ENCODE assay signal across 9 cellular contexts in the genomic region with DNA sequence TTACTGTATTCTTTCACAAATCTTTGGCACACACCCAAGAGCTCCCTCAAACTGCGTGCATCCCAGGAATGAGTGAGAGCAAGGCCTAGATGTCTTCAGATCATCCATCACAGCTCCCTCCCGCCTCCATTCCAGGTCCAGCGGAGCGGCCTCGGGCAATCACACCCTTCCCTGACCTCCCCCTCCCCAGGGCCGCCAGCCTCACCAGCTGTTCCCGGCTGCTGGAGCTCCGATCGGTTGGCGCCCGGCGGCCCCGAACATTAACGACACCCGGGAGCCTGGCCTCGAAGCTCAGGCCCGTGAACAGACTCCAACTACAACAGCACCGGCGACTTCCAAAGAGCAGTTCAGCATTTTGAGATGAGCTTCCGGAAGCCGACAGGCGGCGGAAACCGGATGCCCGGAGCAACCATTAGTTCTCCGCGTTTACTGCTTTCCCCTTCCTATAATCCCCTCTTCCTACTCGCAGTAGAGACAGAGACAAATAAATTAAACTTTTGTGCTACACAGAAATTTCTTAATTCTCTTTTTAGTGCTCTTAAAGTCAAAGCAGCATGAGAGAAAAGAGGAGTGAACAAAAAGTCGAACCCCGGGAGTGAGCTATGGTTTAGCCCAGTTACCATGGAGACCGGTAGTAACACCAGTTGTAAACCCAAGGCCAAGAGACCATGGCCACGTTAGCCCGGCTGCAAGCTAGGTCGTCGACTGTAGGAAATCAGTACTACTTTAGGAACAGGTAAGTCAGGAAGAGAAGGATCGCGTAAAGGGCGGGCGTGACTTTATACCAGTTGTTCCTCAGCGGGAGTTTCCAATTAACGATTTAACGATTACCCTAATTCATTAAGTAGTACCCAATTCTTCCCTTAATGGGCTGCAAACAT. TPM values are rescaled to one million over a fixed set of nuclear protein-coding genes. Genes with fewer than 3 reads are reported as not detected.
DNase-seq lines count a peak whose midpoint lies in the region; ATAC-seq and TF ChIP-seq lines count a peak whose summit lies in the region.
"Had no signal": no experiment of that assay in that cellular context is flagged by ENCODE, and none has a peak within 500 bp of the region (broad histone marks: within the 10 kb centered on the region; RNA-seq: fewer than 3 reads in every experiment).

A gene (minus strand): TSS at position 380 of the 881 bp plus-strand sequence. CDS start 119 bp downstream, at position 261.
A gene with protein sequence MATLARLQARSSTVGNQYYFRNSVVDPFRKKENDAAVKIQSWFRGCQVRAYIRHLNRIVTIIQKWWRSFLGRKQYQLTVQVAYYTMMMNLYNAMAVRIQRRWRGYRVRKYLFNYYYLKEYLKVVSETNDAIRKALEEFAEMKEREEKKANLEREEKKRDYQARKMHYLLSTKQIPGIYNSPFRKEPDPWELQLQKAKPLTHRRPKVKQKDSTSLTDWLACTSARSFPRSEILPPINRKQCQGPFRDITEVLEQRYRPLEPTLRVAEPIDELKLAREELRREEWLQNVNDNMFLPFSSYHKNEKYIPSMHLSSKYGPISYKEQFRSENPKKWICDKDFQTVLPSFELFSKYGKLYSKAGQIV (plus strand): TSS at position 634 of the 881 bp plus-strand sequence. CDS start 35 bp downstream, at position 669.

- H3K4me1 ChIP-seq in breast epithelium (peaks cover 0 to 6% of the 10 kb centered on the region in 2 donors), smooth muscle cell (ENCODE audit: low read depth) (peaks cover 11% of the 10 kb centered on the region)

- peaks cover 46% of the 10 kb centered on the region for H3K79me2 ChIP-seq in smooth muscle cell (ENCODE audit: low read depth)

- peak; percentile 98 for ATAC-seq in GM18868 (IDR thresholded peaks at IDR 0.05; ENCODE audit: unreplicated experiment)
- peak; percentile 95 for ATAC-seq in HG03103 (IDR thresholded peaks at IDR 0.05; ENCODE audit: low read depth, unreplicated experiment)

- no peaks in the 10 kb centered on the region for H3F3A ChIP-seq in smooth muscle cell (ENCODE audit: low read depth)

- H3K27ac ChIP-seq in AG04450 (ENCODE audit: low read depth, low read length) (peak within 1 kb of the TSS; percentile 90), VCaP (peak within 1 kb of the TSS; percentile 95), breast epithelium (peak within 1 kb of the TSS; percentile 90 to 94), smooth muscle cell (ENCODE audit: low read depth) (peak within 1 kb of the TSS; percentile 99)

- TF ChIP-seq POLR2A in breast epithelium (IDR thresholded peaks at IDR 0.05): no peak

- peak within 1 kb of the TSS; percentile 100 for H3K9ac ChIP-seq in smooth muscle cell (ENCODE audit: low read depth)

- H3K4me2 ChIP-seq in smooth muscle cell: peak within 1 kb of the TSS; percentile 87

- no peaks in the 10 kb centered on the region for H3K9me3 ChIP-seq in AG04450 (ENCODE audit: control insufficient read depth, insufficient read depth, low read length)
- no peaks in the 10 kb centered on the region for H3K9me3 ChIP-seq in breast epithelium
- no peaks in the 10 kb centered on the region for H3K9me3 ChIP-seq in smooth muscle cell (replicated peaks; ENCODE audit: low read depth)

- peak within 1 kb of the TSS; percentile 99 for H2AFZ ChIP-seq in smooth muscle cell (ENCODE audit: low read depth)

- intact Hi-C loops in breast epithelium (cut with DNase I; ENCODE audit: low total_unique reads): no loop called here

- 1% methylated on average over 42 of the region's 42 CpGs for WGBS in smooth muscle cell (ENCODE audit: low lambda C conversion rate)

- H3K4me3 ChIP-seq in AG04450 (ENCODE audit: low read depth, low read length): peak within 1 kb of the TSS; percentile 69
- peak within 1 kb of the TSS; percentile 78 to 80 (median 78) for H3K4me3 ChIP-seq in breast epithelium
- H3K4me3 ChIP-seq in smooth muscle cell: peak within 1 kb of the TSS; percentile 93

- peaks cover 30% of the 10 kb centered on the region for H4K20me1 ChIP-seq in smooth muscle cell (ENCODE audit: low read depth)

- TF ChIP-seq CTCF in AG04450 (IDR thresholded peaks at IDR 0.05; ENCODE audit: low read depth, low read length): peak; percentile 50
- TF ChIP-seq CTCF in VCaP (conservative IDR thresholded peaks at IDR 0.05): no peak
- peak; percentile 15 to 64 (median 57) for TF ChIP-seq CTCF in breast epithelium (IDR thresholded peaks at IDR 0.05)
- peak; percentile 22 for TF ChIP-seq CTCF in smooth muscle cell (IDR thresholded peaks at IDR 0.05; ENCODE audit: borderline replicate concordance, insufficient read depth, poor library complexity, severe bottlenecking)

- no peaks in the 10 kb centered on the region for H3K36me3 ChIP-seq in breast epithelium
- H3K36me3 ChIP-seq in smooth muscle cell (ENCODE audit: low read depth): no peaks in the 10 kb centered on the region

- POLR2A ChIA-PET in AG04450 (lab: Yijun Ruan, JAX): interaction anchor here (0.5 to 1.7 kb wide), 4 partner anchors 10 to 212 kb away, joined by 3 to 9 read pairs (median 4); no protein-coding TSS in a partner anchor

- H3K27me3 ChIP-seq in AG04450 (ENCODE audit: control insufficient read depth, insufficient read depth, low read length) (no peaks in the 10 kb centered on the region), breast epithelium (no peaks in the 10 kb centered on the region), smooth muscle cell (ENCODE audit: low read depth) (no peaks in the 10 kb centered on the region)

- peak; percentile 74 for DNase-seq in AG04450 (ENCODE audit: low read depth, low spot score)
- DNase-seq in NCI-H2171 (lab: John Stamatoyannopoulos, UW): peak; percentile 85
- peak; percentile 67 to 77 for DNase-seq in breast epithelium (ENCODE audit: low spot score in 2 of 2)
- DNase-seq in iPS-NIHi7 (ENCODE audit: extremely low spot score): peak; percentile 84
- peak; percentile 26 for DNase-seq in smooth muscle cell (lab: John Stamatoyannopoulos, UW; ENCODE audit: unreplicated experiment)

- CTCF ChIA-PET in AG04450 (lab: Charles Lee): interaction anchor here (0.6 to 1.9 kb wide), 9 partner anchors 10 to 881 kb away, joined by 3 to 11 read pairs (median 4); no protein-coding TSS in a partner anchor

RNA-seq across cellular contexts. Expression of the first gene that starts in this region (rescaled TPM):
- polyA plus RNA-seq in AG04450 (2011; rRNA removed): 8.5 and 11.1 TPM in 2 replicates
- 12.4 and 22.1 TPM in 2 replicates for polyA minus RNA-seq in AG04450 (2011; rRNA and poly(A)+ RNA removed)
- total RNA-seq in breast epithelium: 10 to 100 TPM; 12.0 to 29.3 (median 23.9) TPM
- 16.4 and 23.2 TPM in 2 replicates for total RNA-seq in smooth muscle cell
- polyA plus RNA-seq in smooth muscle cell: 5.6 and 7.8 TPM in 2 replicates

RNA-seq across cellular contexts. Expression of the second gene that starts in this region (rescaled TPM):
- polyA plus RNA-seq in AG04450 (2011; rRNA removed) (0.61 and 0.69 TPM in 2 replicates), smooth muscle cell (1.6 TPM in 2 replicates)
- polyA minus RNA-seq in AG04450 (2011; rRNA and poly(A)+ RNA removed): 0.55 and 1.6 TPM in 2 replicates
- total RNA-seq in breast epithelium (1 to 10 TPM in 1 of 3 donors, under 1 TPM in 2; 0.48 to 1.3 (median 0.59) TPM), smooth muscle cell (0.13 and 3.7 TPM in 2 replicates)
- total RNA-seq: T-helper 1 cell treated with Interleukin-12 subunit alpha and Interleukin-12 subunit beta and Interleukin-4 antibody, amounts not matched to agents 30 ng/mL and 1 ng/mL, for 36 hours had no signal

Comparison
In these comparisons a context has a peak if more than half of its experiments do, and no peak if none do; other contexts are left out.
1. Peak in every context shown above with its lines: DNase-seq, ATAC-seq, H3K4me3 ChIP-seq and H3K27ac ChIP-seq.
2. DNase-seq: peak in every context shown above with its lines; median percentile 85 in NCI-H2171; 84 in iPS-NIHi7; 74 in AG04450; 72 in breast epithelium; 26 in smooth muscle cell.